Comparison of ENCODE assay signal across 31 cellular contexts in the genomic region with DNA sequence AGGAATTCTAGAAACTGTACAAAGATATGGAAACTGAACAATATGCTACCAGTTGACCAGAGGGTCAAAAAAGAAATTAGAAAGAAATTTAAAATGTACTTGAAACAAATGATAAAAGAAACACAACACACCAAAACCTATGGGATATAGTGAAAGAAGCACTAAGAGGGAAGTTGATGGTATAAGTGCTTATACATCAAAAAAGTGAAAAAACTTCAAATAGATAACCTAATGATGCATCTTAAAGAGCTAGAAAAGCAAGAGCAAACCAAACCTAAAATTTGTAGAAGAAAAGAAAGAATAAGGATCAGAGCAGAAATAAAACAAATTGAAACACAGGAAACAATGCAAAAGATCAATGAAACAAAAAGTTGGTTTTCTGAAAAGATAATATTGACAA.
"Had no signal": no experiment of that assay in that cellular context is flagged by ENCODE, and none has a peak within 500 bp of the region (broad histone marks: within the 10 kb centered on the region; RNA-seq: fewer than 3 reads in every experiment).

No MANE protein-coding gene starts in this region.

- H3K4me1 ChIP-seq: parathyroid adenoma, psoas muscle, right lobe of liver, sigmoid colon, spleen, suprapubic skin, testis, tibial artery, upper lobe of right lung, uterus had no signal

- H3K4me3 ChIP-seq: neural progenitor cell, ovary, psoas muscle, right lobe of liver, sigmoid colon, smooth muscle cell, spleen, suprapubic skin, testis, tibial artery, transverse colon, upper lobe of right lung, uterus had no signal

- H3K27me3 ChIP-seq: neural progenitor cell, ovary, right lobe of liver, sigmoid colon, spleen, suprapubic skin, testis, tibial artery, transverse colon, upper lobe of right lung, uterus had no signal

- ATAC-seq: natural killer cell; psoas muscle; right cardiac atrium; right lobe of liver; stimulated activated memory B cell treated with anti-CD40 and anti-IgM and Interleukin-4, amounts not matched to agents 10 μg/mL and 1 μg/mL and 100 μg/mL, for 72 hours; stimulated activated naive CD8-positive, alpha-beta T cell treated with anti-CD3 and anti-CD28 coated beads, Interleukin-15, amount 100 ng/mL, for 72 hours; stimulated activated naive CD8-positive, alpha-beta T cell treated with anti-CD3 and anti-CD28 coated beads, Interleukin-15, Interleukin-2, amounts not matched to agents 100 U/mL and 50 U/mL, for 24 hours; upper lobe of right lung had no signal

- H3K4me2 ChIP-seq: neural progenitor cell, smooth muscle cell had no signal

- H3K9me3 ChIP-seq: ovary, psoas muscle, right lobe of liver, suprapubic skin, testis, upper lobe of right lung had no signal

- H3K4me3 Mint-ChIP-seq: natural killer cell; nephron; neural progenitor cell; stimulated activated memory B cell treated with anti-CD40 and anti-IgM and Interleukin-4, amounts not matched to agents 10 μg/mL and 1 μg/mL and 100 μg/mL, for 72 hours; stimulated activated naive CD8-positive, alpha-beta T cell treated with anti-CD3 and anti-CD28 coated beads, Interleukin-15, amount 100 ng/mL, for 72 hours; type B pancreatic cell had no signal

- H3K4me1 Mint-ChIP-seq: nephron; neural progenitor cell; stimulated activated memory B cell treated with anti-CD40 and anti-IgM and Interleukin-4, amounts not matched to agents 10 μg/mL and 1 μg/mL and 100 μg/mL, for 72 hours; stimulated activated naive CD8-positive, alpha-beta T cell treated with anti-CD3 and anti-CD28 coated beads, Interleukin-15, amount 100 ng/mL, for 72 hours had no signal

- H3K27ac ChIP-seq: neural progenitor cell, ovary, parathyroid adenoma, psoas muscle, right lobe of liver, sigmoid colon, spleen, suprapubic skin, testis, tibial artery, transverse colon, upper lobe of right lung, uterus had no signal

- H3K27ac Mint-ChIP-seq: natural killer cell; nephron; neural progenitor cell; progenitor cell of endocrine pancreas; stimulated activated memory B cell treated with anti-CD40 and anti-IgM and Interleukin-4, amounts not matched to agents 10 μg/mL and 1 μg/mL and 100 μg/mL, for 72 hours; stimulated activated naive CD8-positive, alpha-beta T cell treated with anti-CD3 and anti-CD28 coated beads, Interleukin-15, amount 100 ng/mL, for 72 hours; type B pancreatic cell had no signal

- H3K36me3 ChIP-seq: neural progenitor cell, ovary, right lobe of liver, sigmoid colon, suprapubic skin, transverse colon, upper lobe of right lung, uterus had no signal

- DNase-seq: natural killer cell; occipital lobe; ovary; posterior cingulate gyrus; psoas muscle; right cardiac atrium; right lobe of liver; sigmoid colon; spleen; stimulated activated CD4-positive, alpha-beta T cell treated with anti-CD3 and anti-CD28 coated beads, Interleukin-12 subunit alpha, Interleukin-12 subunit beta, amount 100 ng/mL, for 4 hours; stimulated activated CD4-positive, alpha-beta T cell treated with anti-CD3 and anti-CD28 coated beads, Interleukin-1b, Interleukin-23, amount 100 ng/mL, for 48 hours; stimulated activated CD4-positive, alpha-beta T cell treated with anti-CD3 and anti-CD28 coated beads, Interleukin-4, amount 100 ng/mL, for 1 hour; stimulated activated CD4-positive, alpha-beta T cell treated with anti-CD3 and anti-CD28 coated beads, Interleukin-4, amount 100 ng/mL, for 4 hours; stimulated activated CD8-positive, alpha-beta memory T cell treated with anti-CD3 and anti-CD28 coated beads, Interleukin-4, amount 100 ng/mL, for 48 hours; stimulated activated naive CD4-positive, alpha-beta T cell; stimulated activated naive CD8-positive, alpha-beta T cell treated with anti-CD3 and anti-CD28 coated beads, Interleukin-15, amount 100 ng/mL, for 72 hours; stimulated activated naive CD8-positive, alpha-beta T cell treated with anti-CD3 and anti-CD28 coated beads, Interleukin-15, Interleukin-2, amounts not matched to agents 100 U/mL and 50 U/mL, for 24 hours; substantia nigra; testis; tibial artery; transverse colon; upper lobe of right lung; uterus had no signal

- H3K27me3 Mint-ChIP-seq: progenitor cell of endocrine pancreas; stimulated activated memory B cell treated with anti-CD40 and anti-IgM and Interleukin-4, amounts not matched to agents 10 μg/mL and 1 μg/mL and 100 μg/mL, for 72 hours; stimulated activated naive CD8-positive, alpha-beta T cell treated with anti-CD3 and anti-CD28 coated beads, Interleukin-15, amount 100 ng/mL, for 72 hours; type B pancreatic cell had no signal

- H3K9me3 Mint-ChIP-seq: natural killer cell had no signal
